Comparison of ENCODE assay signal across 8 cellular contexts in the genomic region with DNA sequence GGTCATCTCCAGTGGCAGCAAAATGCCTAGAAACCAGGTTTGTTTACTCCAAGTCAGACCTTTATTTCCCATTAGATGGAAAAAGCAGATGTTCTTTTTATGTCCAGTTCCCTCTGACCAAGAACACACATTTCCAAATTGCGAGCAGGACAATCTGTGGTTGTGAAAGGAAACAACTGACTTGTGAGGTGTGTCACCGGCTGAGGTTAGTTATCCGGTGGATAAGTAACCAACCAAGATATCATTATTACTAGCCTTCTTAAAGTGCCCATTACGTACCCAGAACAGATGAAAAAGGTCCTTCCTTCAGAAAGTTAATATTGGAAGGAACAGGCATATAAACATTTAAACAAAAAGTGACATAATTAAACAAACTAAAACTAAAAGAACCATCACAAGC.
DNase-seq lines count a peak whose midpoint lies in the region; ATAC-seq and TF ChIP-seq lines count a peak whose summit lies in the region.

No MANE protein-coding gene starts in this region.

- no peaks in the 10 kb centered on the region for H3K27me3 ChIP-seq in HUES6 (ENCODE audit: control insufficient read depth, insufficient read depth, low read length)
- H3K27me3 ChIP-seq in thoracic aorta (replicated peaks; ENCODE audit: insufficient read depth): no peaks in the 10 kb centered on the region

- DNase-seq in fibroblast of villous mesenchyme (ENCODE audit: low read depth) (peak; percentile 93), thoracic aorta (ENCODE audit: low spot score) (no peak), occipital lobe (lab: John Stamatoyannopoulos, UW) (no peak), KG1 (lab: John Stamatoyannopoulos, UW) (no peak)
- DNase-seq in stimulated activated CD4-positive, alpha-beta T cell treated with anti-CD3 and anti-CD28 coated beads, Interleukin-2, amount 100 ng/mL, for 24 hours: no peak
- no peak for DNase-seq in stimulated activated CD4-positive, alpha-beta T cell treated with anti-CD3 and anti-CD28 coated beads, Interleukin-2, amount 100 ng/mL, for 48 hours

- H3K9me3 ChIP-seq in HUES6 (ENCODE audit: control insufficient read depth, insufficient read depth, low read depth, low read length) (no peaks in the 10 kb centered on the region), thoracic aorta (no peaks in the 10 kb centered on the region)

- peak overlapping the region; percentile 34; the same call in 1 of the 2 replicates for H3K27ac ChIP-seq in HUES6 (ENCODE audit: low read depth, low read length)
- peak overlapping the region; percentile 57 to 77 for H3K27ac ChIP-seq in thoracic aorta

- H3K4me1 ChIP-seq in HUES6 (ENCODE audit: control insufficient read depth, insufficient read depth, low read length) (no peaks in the 10 kb centered on the region), thoracic aorta (ENCODE audit: control insufficient read depth in 1 of 2, low read depth in 2 of 2) (peaks cover 32 to 66% of the 10 kb centered on the region in 2 donors)

- H3K4me3 ChIP-seq in HUES6 (ENCODE audit: low read depth, low read length) (no peak overlapping the region), fibroblast of villous mesenchyme (ENCODE audit: low read depth, low read length) (no peak overlapping the region), thoracic aorta (peak overlapping the region; percentile 44)

- ATAC-seq in GM21528 (IDR thresholded peaks at IDR 0.05; ENCODE audit: low FRiP score, unreplicated experiment) (peak; percentile 44), thoracic aorta (ENCODE audit: insufficient number of reproducible peaks, low FRiP score, low read depth) (no peak)

- no peak for TF ChIP-seq CTCF in fibroblast of villous mesenchyme (IDR thresholded peaks at IDR 0.05; ENCODE audit: insufficient read depth, low read depth, low read length)
- TF ChIP-seq CTCF in thoracic aorta (IDR thresholded peaks at IDR 0.05): no peak

- no peak overlapping the region for H3K9ac ChIP-seq in HUES6 (ENCODE audit: low read length)

- H3K36me3 ChIP-seq in HUES6 (ENCODE audit: control insufficient read depth, insufficient read depth, low read length) (no peaks in the 10 kb centered on the region), thoracic aorta (no peaks in the 10 kb centered on the region)
